Comparison of ENCODE assay signal across 1 cellular context in genomic region chr6:43395822-43396221, GRCh38.
TF ChIP-seq lines count a peak whose summit lies in the region.

No MANE protein-coding gene starts in this region.

TF ChIP-seq in HepG2, 621 proteins besides CTCF, POLR2A, EP300 and RAD21:
- TF ChIP-seq ZNF687 (CRISPR knock-in tag; IDR thresholded peaks at IDR 0.05) (peak; percentile 27; the same call in 1 of the 2 replicates), RBFOX2 (IDR thresholded peaks at IDR 0.05; ENCODE audit: low read depth, low read length) (no peak)
